Comparison of ENCODE assay signal across 8 cellular contexts in the genomic region with DNA sequence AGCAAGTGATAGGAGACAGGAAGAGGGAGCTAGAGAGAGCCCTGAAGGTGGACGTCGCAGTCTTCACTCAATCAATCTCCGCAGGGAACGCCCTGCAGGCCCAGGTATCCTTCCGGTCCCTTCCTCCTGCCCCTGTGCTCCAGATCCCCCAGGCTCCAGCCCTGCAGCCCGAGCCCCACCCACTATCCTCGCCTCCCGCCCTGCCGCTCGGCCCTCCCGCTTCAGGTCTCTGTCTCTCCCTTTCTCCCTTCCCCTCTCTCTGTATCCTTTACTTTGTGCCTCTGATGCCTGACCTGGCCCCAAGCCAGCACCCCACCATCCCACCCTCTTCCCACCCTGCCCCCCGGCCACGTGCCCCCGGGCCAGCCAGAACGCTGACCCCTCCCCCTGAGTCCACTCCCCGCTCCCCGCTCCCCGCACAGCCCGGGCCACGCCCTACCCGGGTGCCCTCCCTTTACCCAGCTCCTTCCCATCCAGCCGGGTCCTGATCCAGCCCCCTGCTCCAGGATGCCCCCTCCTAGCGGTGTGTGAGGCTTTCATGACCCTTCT.
DNase-seq lines count a peak whose midpoint lies in the region; ATAC-seq and TF ChIP-seq lines count a peak whose summit lies in the region.

No MANE protein-coding gene starts in this region.

- TF ChIP-seq CTCF in omental fat pad (IDR thresholded peaks at IDR 0.05) = no peak

- DNase-seq in D341Med (ENCODE audit: low spot score) (peak; percentile 86), NCI-H526 treated with DMSO at 0.1 percent for 48 hours (lab: John Stamatoyannopoulos, UW) (peak; percentile 96), Right ventricle myocardium inferior (ENCODE audit: missing footprints) (peak; percentile 74), omental fat pad (ENCODE audit: low spot score) (peak; percentile 30), NAMALWA (ENCODE audit: low spot score) (no peak)
- peak; percentile 82 for DNase-seq in activated effector memory CD4-positive, alpha-beta T cell treated with anti-CD3 and anti-CD28 coated beads, Interleukin-2, amount 50 U/mL, for 16 hours

- ATAC-seq in GM19452 (IDR thresholded peaks at IDR 0.05; ENCODE audit: unreplicated experiment) (peak; percentile 47), HG03520 (IDR thresholded peaks at IDR 0.05; ENCODE audit: unreplicated experiment) (peak; percentile 22), Right ventricle myocardium inferior (peak; percentile 73), omental fat pad (ENCODE audit: low FRiP score) (peak; percentile 69)

- intact Hi-C loops in Right ventricle myocardium inferior (cut with DNase I) = loop anchor here (1.0 kb wide), 1 partner anchor 161 kb away; no protein-coding TSS in a partner anchor

Comparison
In these comparisons a context has a peak if more than half of its experiments do, and no peak if none do; other contexts are left out.
1. ATAC-seq: peak in every context shown above with its lines; median percentile 73 in Right ventricle myocardium inferior; 69 in omental fat pad; 47 in GM19452; 22 in HG03520.